Comparison of ENCODE assay signal across 8 cellular contexts in the genomic region with DNA sequence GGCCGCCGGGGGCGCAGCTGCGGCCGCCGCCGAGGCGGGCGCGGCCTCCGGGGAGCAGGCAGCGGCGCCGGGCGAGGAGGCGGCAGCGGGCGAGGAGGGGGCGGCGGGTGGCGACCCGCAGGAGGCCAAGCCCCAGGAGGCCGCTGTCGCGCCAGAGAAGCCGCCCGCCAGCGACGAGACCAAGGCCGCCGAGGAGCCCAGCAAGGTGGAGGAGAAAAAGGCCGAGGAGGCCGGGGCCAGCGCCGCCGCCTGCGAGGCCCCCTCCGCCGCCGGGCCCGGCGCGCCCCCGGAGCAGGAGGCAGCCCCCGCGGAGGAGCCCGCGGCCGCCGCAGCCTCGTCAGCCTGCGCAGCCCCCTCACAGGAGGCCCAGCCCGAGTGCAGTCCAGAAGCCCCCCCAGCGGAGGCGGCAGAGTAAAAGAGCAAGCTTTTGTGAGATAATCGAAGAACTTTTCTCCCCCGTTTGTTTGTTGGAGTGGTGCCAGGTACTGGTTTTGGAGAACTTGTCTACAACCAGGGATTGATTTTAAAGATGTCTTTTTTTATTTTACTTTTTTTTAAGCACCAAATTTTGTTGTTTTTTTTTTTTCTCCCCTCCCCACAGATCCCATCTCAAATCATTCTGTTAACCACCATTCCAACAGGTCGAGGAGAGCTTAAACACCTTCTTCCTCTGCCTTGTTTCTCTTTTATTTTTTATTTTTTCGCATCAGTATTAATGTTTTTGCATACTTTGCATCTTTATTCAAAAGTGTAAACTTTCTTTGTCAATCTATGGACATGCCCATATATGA. TPM values are rescaled to one million over a fixed set of nuclear protein-coding genes. Genes with fewer than 3 reads are reported as not detected.
DNase-seq lines count a peak whose midpoint lies in the region; ATAC-seq, FAIRE-seq and TF ChIP-seq lines count a peak whose summit lies in the region.
"Had no signal": no experiment of that assay in that cellular context is flagged by ENCODE, and none has a peak within 500 bp of the region (broad histone marks: within the 10 kb centered on the region; RNA-seq: fewer than 3 reads in every experiment).

No MANE protein-coding gene starts in this region.

- peaks cover 17% of the 10 kb centered on the region for H3K36me3 ChIP-seq in SK-N-MC (ENCODE audit: insufficient read depth, low read length)
- H3K36me3 ChIP-seq in pancreas, result peaks cover 0 to 7% (median 0%) of the 10 kb centered on the region in 3 donors

- TF ChIP-seq CTCF in GM12864 (IDR thresholded peaks at IDR 0.05; ENCODE audit: low read depth, low read length, missing control alignments) (no peak), fibroblast of the aortic adventitia (IDR thresholded peaks at IDR 0.05; ENCODE audit: insufficient read depth, low read length) (no peak), pancreas (IDR thresholded peaks at IDR 0.05) (no peak)

- DNase-seq in GM12864 (ENCODE audit: low read depth), result no peak
- DNase-seq in SK-N-MC (ENCODE audit: low read depth, low spot score), result no peak
- peak; percentile 70 for DNase-seq in fibroblast of the aortic adventitia (ENCODE audit: low read depth)
- peak; percentile 28 to 76 (median 50) for DNase-seq in pancreas
- DNase-seq in AML-193 (lab: John Stamatoyannopoulos, UW), result no peak
- no peak for DNase-seq in NK-92 treated with Interleukin-12 subunit alpha and Interleukin-12 subunit beta, amount 100 ng/mL, for 24 hours (lab: John Stamatoyannopoulos, UW)

- peak overlapping the region; percentile 84 for H3K9ac ChIP-seq in SK-N-MC (ENCODE audit: insufficient read length)

- peaks cover 0 to 21% (median 16%) of the 10 kb centered on the region in 3 donors for H3K4me1 ChIP-seq in pancreas

- peak overlapping the region; percentile 99 for H3K4me3 ChIP-seq in GM12864 (ENCODE audit: low read depth, low read length)
- peak overlapping the region; percentile 93 for H3K4me3 ChIP-seq in SK-N-MC
- peak overlapping the region; percentile 85 for H3K4me3 ChIP-seq in fibroblast of the aortic adventitia (ENCODE audit: low read depth, low read length)
- H3K4me3 ChIP-seq in pancreas, result peak overlapping the region in 2 of 4 donors; percentile 82 to 90

- H3K27me3 ChIP-seq in pancreas, result no peaks in the 10 kb centered on the region

- WGBS in pancreas, 2 donors, result 36 to 45% methylated on average over 56 to 59 of the region's 59 CpGs

- H3K9me3 ChIP-seq in SK-N-MC (ENCODE audit: low read depth, low read length) (no peaks in the 10 kb centered on the region), pancreas (no peaks in the 10 kb centered on the region)

- no peak for FAIRE-seq in pancreas (lab: Jason Lieb, UNC)

- no peak overlapping the region for H3K27ac ChIP-seq in SK-N-MC
- H3K27ac ChIP-seq in pancreas, result peak overlapping the region in 3 of 4 donors; percentile 98 to 100 (median 100)

- intact Hi-C loops in pancreas (cut with DNase I), result no loop called here

- ATAC-seq in pancreas (no peak), GM18498 (IDR thresholded peaks at IDR 0.05; ENCODE audit: unreplicated experiment) (no peak)
- ATAC-seq: Panc1 had no signal

RNA-seq across cellular contexts. Expression of gene MARCKS, which starts 3.2 kb away (rescaled TPM):
- total RNA-seq in fibroblast of the aortic adventitia (ENCODE audit: low replicate concordance), result 122 and 144 TPM in 2 replicates
- total RNA-seq in pancreas, result 100 to 1,000 TPM in 2 of 6 donors, 10 to 100 TPM in 4; 36.2 to 118 (median 66.0) TPM
- polyA plus RNA-seq in pancreas, result 10 to 100 TPM; 14.0 to 24.3 TPM

Comparison
In these comparisons a context has a peak if more than half of its experiments do, and no peak if none do; other contexts are left out.
1. DNase-seq: peak in fibroblast of the aortic adventitia (single experiment) and pancreas (6 of 6); none in GM12864 (single experiment), SK-N-MC (single experiment), AML-193 (0 of 2) and NK-92 treated with Interleukin-12 subunit alpha and Interleukin-12 subunit beta, amount 100 ng/mL, for 24 hours (single experiment).